ENCODE assay signal across 11 cellular contexts in the genomic region with DNA sequence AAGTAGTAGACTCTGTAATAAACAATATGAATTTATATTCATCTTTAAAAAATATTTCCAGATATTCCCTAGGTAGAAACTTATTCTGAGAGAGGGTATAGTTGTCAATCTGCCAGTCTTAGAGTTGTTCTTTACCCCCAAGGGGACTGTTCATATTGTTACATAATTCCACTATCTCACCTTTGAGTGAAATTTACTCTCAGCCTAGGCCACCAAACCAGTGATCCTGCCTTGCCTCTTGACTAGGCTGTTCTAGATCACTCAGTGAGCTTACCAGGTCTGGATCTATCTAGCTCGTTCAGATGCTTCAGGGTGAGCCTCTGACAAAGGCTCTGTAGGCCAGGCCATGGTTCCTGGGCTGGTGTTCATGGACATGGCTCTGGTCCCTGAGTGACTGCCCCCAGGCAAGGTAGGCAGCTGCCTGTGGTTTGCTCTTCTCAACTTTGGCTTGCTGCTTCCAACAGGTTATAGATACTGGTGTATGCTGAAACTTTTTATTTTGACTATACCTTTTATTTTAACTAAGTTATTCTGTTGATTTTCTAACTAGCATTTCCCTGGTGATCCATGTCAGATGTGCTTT.
"Had no signal": no experiment of that assay in that cellular context is flagged by ENCODE, and none has a peak within 500 bp of the region (broad histone marks: within the 10 kb centered on the region; RNA-seq: fewer than 3 reads in every experiment).

No MANE protein-coding gene starts in this region.

- ATAC-seq: foreskin keratinocyte; left lung; SK-N-SH treated with all-trans-retinoic acid at 6 μM for 48 hours; stimulated activated memory B cell treated with anti-CD40 and anti-IgM and Interleukin-4, amounts not matched to agents 10 μg/mL and 1 μg/mL and 100 μg/mL, for 72 hours had no signal

- H3K27ac Mint-ChIP-seq: memory B cell, type B pancreatic cell had no signal

- H3K4me3 Mint-ChIP-seq: memory B cell; stimulated activated memory B cell treated with anti-CD40 and anti-IgM and Interleukin-4, amounts not matched to agents 10 μg/mL and 1 μg/mL and 100 μg/mL, for 72 hours; type B pancreatic cell had no signal

- H3K9me3 Mint-ChIP-seq: memory B cell, type B pancreatic cell had no signal

- H3K27me3 Mint-ChIP-seq: memory B cell; stimulated activated memory B cell treated with anti-CD40 and anti-IgM and Interleukin-4, amounts not matched to agents 10 μg/mL and 1 μg/mL and 100 μg/mL, for 72 hours; type B pancreatic cell had no signal

- DNase-seq: activated CD4-positive, alpha-beta T cell treated with anti-CD3 and anti-CD28 coated beads, Interleukin-2, amount 50 U/mL, for 4 hours; activated gamma-delta T cell treated with Interleukin-2 at 50 U/mL for 16 hours; activated T-cell treated with anti-CD3 and anti-CD28 coated beads, Interleukin-2, amount 50 U/mL, for 48 hours; foreskin keratinocyte; left lung; posterior cingulate gyrus; substantia nigra had no signal
